9 cellular contexts compared by ENCODE assay signal in genomic region chr3:49412632-49413337, GRCh38. TPM values are rescaled to one million over a fixed set of nuclear protein-coding genes. Genes with fewer than 3 reads are reported as not detected.
DNase-seq lines count a peak whose midpoint lies in the region; ATAC-seq, FAIRE-seq and TF ChIP-seq lines count a peak whose summit lies in the region.
"Had no signal": no experiment of that assay in that cellular context is flagged by ENCODE, and none has a peak within 500 bp of the region (broad histone marks: within the 10 kb centered on the region; RNA-seq: fewer than 3 reads in every experiment).

No MANE protein-coding gene starts in this region.

- peaks cover 2% of the 10 kb centered on the region for H3K36me3 Mint-ChIP-seq in IgD-negative memory B cell

- no peaks in the 10 kb centered on the region for H3K9me3 Mint-ChIP-seq in IgD-negative memory B cell

- H3K27me3 Mint-ChIP-seq in IgD-negative memory B cell = no peaks in the 10 kb centered on the region

- no TSS peak for BruUV-seq in A673 (replicated peaks; lab: Mats Ljungman, UMichigan)

- H3K9me3 ChIP-seq in A673 (ENCODE audit: low read depth, low read length, poor library complexity, severe bottlenecking) = no peaks in the 10 kb centered on the region
- no peaks in the 10 kb centered on the region for H3K9me3 ChIP-seq in mucosa of descending colon

- FAIRE-seq in bronchial epithelial cell (lab: Jason Lieb, UNC) = peak; percentile 62

- ATAC-seq in mucosa of descending colon (no peak), HG02763 (IDR thresholded peaks at IDR 0.05; ENCODE audit: unreplicated experiment) (no peak)

- H3K36me3 ChIP-seq in A673 (ENCODE audit: insufficient read depth, low read length, poor library complexity, severe bottlenecking) (no peaks in the 10 kb centered on the region), bronchial epithelial cell (ENCODE audit: control insufficient read depth, insufficient read depth, low read length) (peaks cover 16% of the 10 kb centered on the region), mucosa of descending colon (ENCODE audit: low read depth) (peaks cover 5% of the 10 kb centered on the region)

- peaks cover 37 to 60% (median 46%) of the 10 kb centered on the region in 3 donors for H3K4me1 Mint-ChIP-seq in IgD-negative memory B cell

- H3K27me3 ChIP-seq in A673 (replicated peaks; ENCODE audit: insufficient read depth, low read depth, low read length, poor library complexity) (no peaks in the 10 kb centered on the region), bronchial epithelial cell (ENCODE audit: control insufficient read depth, insufficient read depth, low read length) (no peaks in the 10 kb centered on the region)

- DNase-seq in A673 (ENCODE audit: low spot score) = no peak
- DNase-seq in bronchial epithelial cell (ENCODE audit: low read depth) = peak; percentile 27
- DNase-seq in mucosa of descending colon = no peak
- no peak for DNase-seq in HPDE6-E6E7 (ENCODE audit: extremely low spot score)
- no peak for DNase-seq in DMS 273 (lab: John Stamatoyannopoulos, UW; ENCODE audit: unreplicated experiment)
- no peak for DNase-seq in HK-2 (ENCODE audit: unreplicated experiment)
- DNase-seq: cortex of kidney had no signal

- POLR2A ChIA-PET in A673 (lab: Charles Lee; ENCODE audit: low non-redundant PET) = no interaction called here

- H3K4me1 ChIP-seq in A673 (ENCODE audit: insufficient read depth, low read length, poor library complexity, severe bottlenecking) (no peaks in the 10 kb centered on the region), mucosa of descending colon (ENCODE audit: low read depth) (peaks cover 38% of the 10 kb centered on the region)

- peak overlapping the region; percentile 78 to 95 (median 90) for H3K4me3 Mint-ChIP-seq in IgD-negative memory B cell

- intact Hi-C loops in A673 (cut with micrococcal nuclease; ENCODE audit: unreplicated experiment) = loop anchor here (10.0 kb wide), 1 partner anchor 58 kb away; the partner anchor contains the start of gene GPX1
- intact Hi-C loops in mucosa of descending colon (cut with DNase I, micrococcal nuclease) = no loop called here

- peak overlapping the region; percentile 91 for H3K27ac ChIP-seq in A673 (ENCODE audit: low read depth, low read length, poor library complexity, severe bottlenecking)

- CTCF ChIA-PET in A673 (lab: Charles Lee) = no interaction called here

- TF ChIP-seq CTCF in A673 (conservative IDR thresholded peaks at IDR 0.05; ENCODE audit: low read depth, low read length) (no peak), bronchial epithelial cell (IDR thresholded peaks at IDR 0.05; ENCODE audit: insufficient read depth, low read length, severe bottlenecking) (no peak), mucosa of descending colon (IDR thresholded peaks at IDR 0.05) (no peak)

- H3K4me3 ChIP-seq in A673 (ENCODE audit: low read depth, low read length, poor library complexity, severe bottlenecking) = peak overlapping the region; percentile 84
- peak overlapping the region; percentile 79 for H3K4me3 ChIP-seq in bronchial epithelial cell (ENCODE audit: low read depth, low read length)
- H3K4me3 ChIP-seq in mucosa of descending colon = peak overlapping the region; percentile 90

- peak overlapping the region; percentile 64 to 97 (median 79) for H3K27ac Mint-ChIP-seq in IgD-negative memory B cell

RNA-seq across cellular contexts. Expression of gene TCTA, which starts 0.6 kb away (rescaled TPM):
- total RNA-seq in A673 (2021) = 11.6 and 12.0 TPM in 2 replicates
- polyA plus RNA-seq in IgD-negative memory B cell = 34.2 TPM
- total RNA-seq in bronchial epithelial cell = 4.5 and 9.1 TPM in 2 replicates
- total RNA-seq in mucosa of descending colon = 10 to 100 TPM; 31.6 to 44.4 (median 43.5) TPM

RNA-seq across cellular contexts. Expression of gene RHOA, which starts 1.0 kb away (rescaled TPM):
- total RNA-seq in A673 (2021) (194 and 198 TPM in 2 replicates), bronchial epithelial cell (300 and 621 TPM in 2 replicates), mucosa of descending colon (100 to 1,000 TPM; 358 to 430 (median 419) TPM)
- 709 TPM for polyA plus RNA-seq in IgD-negative memory B cell

RNA-seq across cellular contexts. Expression of gene AMT, which starts 9.5 kb away (rescaled TPM):
- total RNA-seq in A673 (2021) = 1.3 and 2.1 TPM in 2 replicates
- 1.3 TPM for polyA plus RNA-seq in IgD-negative memory B cell
- total RNA-seq in bronchial epithelial cell = 0.79 and 2.2 TPM in 2 replicates
- 10 to 100 TPM; 15.8 to 36.3 (median 22.9) TPM for total RNA-seq in mucosa of descending colon

RNA-seq across cellular contexts. Expression of gene NICN1, which starts 16.3 kb away (rescaled TPM):
- total RNA-seq in A673 (2021) (2.9 and 6.8 TPM in 2 replicates), bronchial epithelial cell (1.3 and 3.3 TPM in 2 replicates), mucosa of descending colon (10 to 100 TPM in 2 of 3 donors, 1 to 10 TPM in 1; 8.8 to 19.4 (median 17.7) TPM)
- 10.1 TPM for polyA plus RNA-seq in IgD-negative memory B cell

RNA-seq across cellular contexts. Expression of gene GPX1, which starts 54.6 kb away (rescaled TPM):
- total RNA-seq in A673 (2021) (122 and 128 TPM in 2 replicates), bronchial epithelial cell (533 and 633 TPM in 2 replicates), mucosa of descending colon (100 to 1,000 TPM; 122 to 148 (median 144) TPM)
- 340 TPM for polyA plus RNA-seq in IgD-negative memory B cell
